ENCODE assay signal across 9 cellular contexts in the genomic region with DNA sequence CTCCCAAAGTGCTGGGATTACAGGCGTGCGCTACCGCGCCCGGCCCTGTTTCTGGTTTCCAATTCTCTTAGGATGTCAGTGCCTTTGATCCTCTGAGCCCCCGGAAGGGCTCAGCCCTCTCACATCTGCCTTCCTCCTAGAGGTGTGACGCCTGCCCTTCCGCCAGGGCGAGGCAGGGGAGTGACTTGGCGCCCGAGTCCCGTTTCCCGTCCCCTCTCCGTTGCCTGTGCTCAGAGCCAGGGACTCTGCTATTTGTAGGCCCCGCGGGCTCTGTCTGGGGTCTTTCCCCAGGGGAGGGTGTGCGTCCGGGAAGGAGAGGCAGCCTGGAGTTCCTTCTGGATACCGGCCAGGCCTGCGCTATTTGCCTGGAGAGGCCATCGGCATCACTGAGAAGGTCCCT.
A peak's percentile ranks its signal among the peaks of the same experiment; 100 is the strongest.
DNase-seq lines count a peak whose midpoint lies in the region; ATAC-seq and TF ChIP-seq lines count a peak whose summit lies in the region.
"Had no signal": no experiment of that assay in that cellular context is flagged by ENCODE, and none has a peak within 500 bp of the region (broad histone marks: within the 10 kb centered on the region; RNA-seq: fewer than 3 reads in every experiment).

No MANE protein-coding gene starts in this region.

- 0 out of 2 replicates have a peak, but pooled peaks cover 3% of the 10 kb centered on the region for H3K9me1 ChIP-seq in IMR-90 (ENCODE audit: insufficient read depth, low read length)

- 0 out of 2 replicates have a peak overlapping the region, but pooled peaks have one; percentile 58 for H4K91ac ChIP-seq in IMR-90 (ENCODE audit: insufficient read depth, low read depth, low read length)

- no peaks in the 10 kb centered on the region for H4K20me1 ChIP-seq in IMR-90 (ENCODE audit: insufficient read depth, low read length)

- no peak for ATAC-seq in IMR-90 (ENCODE audit: low read depth)
- peak; percentile 82 for ATAC-seq in left colon
- ATAC-seq: Panc1 had no signal

- no peak overlapping the region for H3K18ac ChIP-seq in IMR-90 (ENCODE audit: low read depth, low read length)

- no peak overlapping the region for H3K56ac ChIP-seq in IMR-90 (ENCODE audit: extremely low read depth, insufficient read depth, low read length)

- 0 out of 2 replicates have a peak overlapping the region, but pooled peaks have one; percentile 72 for H3K23ac ChIP-seq in IMR-90 (ENCODE audit: low read depth, low read length)

- H3K79me1 ChIP-seq in IMR-90 (ENCODE audit: low read depth in 1 of 2, low read length in 2 of 2): no peaks in the 10 kb centered on the region

- intact Hi-C loops in IMR-90 (cut with micrococcal nuclease): loop anchor here (5.0 kb wide), 1 partner anchor 107 kb away; a partner anchor contains a TSS
- intact Hi-C loops in left colon (cut with DNase I, micrococcal nuclease): no loop called here

- POLR2A ChIA-PET in AG04450 (lab: Yijun Ruan, JAX): interaction anchor here (0.6 kb wide), 2 partner anchors 109 to 159 kb away, joined by 3 to 4 read pairs; a partner anchor contains a TSS
- POLR2A ChIA-PET in IMR-90 (lab: Charles Lee; ENCODE audit: unreplicated experiment): interaction anchor here (0.7 kb wide), 1 partner anchor 397 kb away, joined by 3 read pairs; no protein-coding TSS in a partner anchor

- H3K4me1 ChIP-seq in IMR-90 (ENCODE audit: control insufficient read depth, insufficient read depth, low read length) (peaks cover 3% of the 10 kb centered on the region; the same call in 1 of the 2 replicates), subcutaneous abdominal adipose tissue (ENCODE audit: control insufficient read depth in 5 of 5, insufficient read depth in 5 of 5, low read length in 5 of 5) (peaks cover 6 to 21% (median 13%) of the 10 kb centered on the region in 5 donors)

- DNase-seq in AG04450 (ENCODE audit: low read depth, low spot score) (no peak), IMR-90 (no peak), left colon (peak; percentile 65 to 74), SKM-1 treated with dmso at 0.1 percent for 144 hours (lab: John Stamatoyannopoulos, UW; ENCODE audit: unreplicated experiment) (no peak), NCI-H2196 (lab: John Stamatoyannopoulos, UW; ENCODE audit: unreplicated experiment) (no peak), HPDE6-E6E7 (ENCODE audit: extremely low spot score) (no peak)
- DNase-seq in activated effector memory CD4-positive, alpha-beta T cell treated with anti-CD3 and anti-CD28 coated beads, Interleukin-2, amount 50 U/mL, for 16 hours: peak; percentile 84

- no peak overlapping the region for H2BK15ac ChIP-seq in IMR-90 (ENCODE audit: low read depth, low read length)

- TF ChIP-seq CTCF in AG04450 (IDR thresholded peaks at IDR 0.05; ENCODE audit: low read depth, low read length) (no peak), IMR-90 (conservative IDR thresholded peaks at IDR 0.05; ENCODE audit: low read depth, low read length) (no peak)

- no peak overlapping the region for H2BK5ac ChIP-seq in IMR-90 (ENCODE audit: low read depth, low read length, poor library complexity, severe bottlenecking)

- no peaks in the 10 kb centered on the region; the same call in 1 of the 2 replicates for H3K9me3 ChIP-seq in AG04450 (ENCODE audit: control insufficient read depth, insufficient read depth, low read length)
- peaks cover 3% of the 10 kb centered on the region; the same call in 1 of the 2 replicates for H3K9me3 ChIP-seq in IMR-90 (ENCODE audit: control insufficient read depth, insufficient read depth, low read length)
- H3K9me3 ChIP-seq in subcutaneous abdominal adipose tissue (ENCODE audit: control insufficient read depth in 5 of 5, low read length in 5 of 5): peaks cover 0 to 8% (median 6%) of the 10 kb centered on the region in 5 donors

- no peak overlapping the region for H2BK20ac ChIP-seq in IMR-90 (ENCODE audit: low read depth, low read length)

- H4K5ac ChIP-seq in IMR-90 (ENCODE audit: low read depth, low read length): no peak overlapping the region; the same call in 1 of the 2 replicates

- no TSS peak for BruUV-seq in IMR-90 (replicated peaks; lab: Mats Ljungman, UMichigan)

- H3K27me3 ChIP-seq in AG04450 (ENCODE audit: control insufficient read depth, insufficient read depth, low read length) (no peaks in the 10 kb centered on the region), IMR-90 (ENCODE audit: control insufficient read depth, insufficient read depth, low read length) (peaks cover 14% of the 10 kb centered on the region), subcutaneous abdominal adipose tissue (ENCODE audit: control insufficient read depth in 5 of 5, insufficient read depth in 4 of 5, low read length in 5 of 5) (no peaks in the 10 kb centered on the region)

- H3K4me3 ChIP-seq in AG04450 (ENCODE audit: low read depth, low read length) (0 out of 2 replicates have a peak overlapping the region, but pooled peaks have one; percentile 15), IMR-90 (ENCODE audit: insufficient read depth, low read depth, low read length) (no peak overlapping the region), subcutaneous abdominal adipose tissue (ENCODE audit: low read depth in 1 of 5, low read length in 5 of 5) (peak overlapping the region; percentile 47 to 71 (median 58))

- H2AK9ac ChIP-seq in IMR-90 (replicated peaks; ENCODE audit: low read depth, low read length, poor library complexity): peak overlapping the region; percentile 45

- dilution Hi-C loops in IMR-90 (cut with HindIII; ENCODE audit: low sequenced_read_pairs, unreplicated experiment): no loop called here

- peak overlapping the region; percentile 64 for H3K4ac ChIP-seq in IMR-90 (ENCODE audit: low read depth, low read length)

- H2BK120ac ChIP-seq in IMR-90 (ENCODE audit: low read depth, low read length): peak overlapping the region; percentile 67; the same call in 1 of the 2 replicates

- CTCF ChIA-PET in AG04450 (lab: Charles Lee) (interaction anchor here (1.3 kb wide), 1 partner anchor 30 kb away, joined by 5 read pairs; no protein-coding TSS in a partner anchor), IMR-90 (lab: Yijun Ruan, JAX) (no interaction called here)

- peak overlapping the region; percentile 90 for H2AFZ ChIP-seq in IMR-90 (replicated peaks; ENCODE audit: low read length, poor library complexity)

- H3K9ac ChIP-seq in IMR-90 (ENCODE audit: low read depth, low read length): no peak overlapping the region
- H3K9ac ChIP-seq in subcutaneous abdominal adipose tissue (ENCODE audit: low read length in 5 of 5): peak overlapping the region in 3 of 5 donors; percentile 45 to 75 (median 51)

- WGBS in IMR-90 (ENCODE audit: extremely low coverage in 2 of 2, insufficient read length in 1 of 2), 2 experiments: 37% methylated on average over 7 of the region's 21 CpGs; no CpG with 5 or more reads in 1 of the 2 experiments

- H4K8ac ChIP-seq in IMR-90 (ENCODE audit: low read depth in 2 of 2, low read length in 2 of 2): peak overlapping the region; percentile 50 to 52; a peak in 2 of 4 replicates

- no peak overlapping the region for H3K4me2 ChIP-seq in IMR-90 (ENCODE audit: low read depth, low read length)

- H3K27ac ChIP-seq in AG04450 (ENCODE audit: low read depth, low read length) (no peak overlapping the region), IMR-90 (ENCODE audit: insufficient read depth, low read length) (no peak overlapping the region), subcutaneous abdominal adipose tissue (ENCODE audit: low read depth, low read length) (peak overlapping the region; percentile 49)

- H2AK5ac ChIP-seq in IMR-90 (ENCODE audit: low read depth, low read length): no peak overlapping the region

- in situ Hi-C loops in IMR-90 (cut with MboI; ENCODE audit: low sequenced_read_pairs): no loop called here

- H3K14ac ChIP-seq in IMR-90 (replicated peaks; ENCODE audit: low read depth, low read length): peak overlapping the region; percentile 80; the same call in 1 of the 2 replicates

- no peak for TF ChIP-seq POLR2A in IMR-90 (IDR thresholded peaks at IDR 0.05; ENCODE audit: low read depth, low read length)

- TF ChIP-seq RAD21 in IMR-90 (IDR thresholded peaks at IDR 0.05; ENCODE audit: low read length): no peak

- H3K36me3 ChIP-seq in IMR-90 (ENCODE audit: control insufficient read depth, insufficient read depth, low read length) (no peaks in the 10 kb centered on the region), subcutaneous abdominal adipose tissue (ENCODE audit: control insufficient read depth in 5 of 5, insufficient read depth in 5 of 5, low read length in 5 of 5) (no peaks in the 10 kb centered on the region)

TF ChIP-seq in IMR-90, 13 proteins besides CTCF, POLR2A, EP300 and RAD21 (continues in another document):
- TF ChIP-seq SMC3 (IDR thresholded peaks at IDR 0.05; ENCODE audit: low read depth, low read length) (no peak), MAFK (IDR thresholded peaks at IDR 0.05; ENCODE audit: low read depth, low read length) (no peak), CHD1 (IDR thresholded peaks at IDR 0.05; ENCODE audit: low read depth, low read length) (no peak), RFX5 (IDR thresholded peaks at IDR 0.05; ENCODE audit: low read depth, low read length) (no peak), MAZ (IDR thresholded peaks at IDR 0.05; ENCODE audit: borderline replicate concordance, low read depth, low read length) (no peak), FOS (IDR thresholded peaks at IDR 0.05; ENCODE audit: low read depth, low read length) (no peak), NFE2L2 (IDR thresholded peaks at IDR 0.05; ENCODE audit: low read depth, low read length) (no peak), BHLHE40 (IDR thresholded peaks at IDR 0.05; ENCODE audit: low read depth, low read length) (no peak), MXI1 (IDR thresholded peaks at IDR 0.05; ENCODE audit: borderline replicate concordance, low read depth, low read length) (no peak), RCOR1 (IDR thresholded peaks at IDR 0.05; ENCODE audit: insufficient replicate concordance, low read length) (no peak), CEBPB (IDR thresholded peaks at IDR 0.05; ENCODE audit: low read depth, low read length) (no peak)
- TF ChIP-seq, protein P1, sequence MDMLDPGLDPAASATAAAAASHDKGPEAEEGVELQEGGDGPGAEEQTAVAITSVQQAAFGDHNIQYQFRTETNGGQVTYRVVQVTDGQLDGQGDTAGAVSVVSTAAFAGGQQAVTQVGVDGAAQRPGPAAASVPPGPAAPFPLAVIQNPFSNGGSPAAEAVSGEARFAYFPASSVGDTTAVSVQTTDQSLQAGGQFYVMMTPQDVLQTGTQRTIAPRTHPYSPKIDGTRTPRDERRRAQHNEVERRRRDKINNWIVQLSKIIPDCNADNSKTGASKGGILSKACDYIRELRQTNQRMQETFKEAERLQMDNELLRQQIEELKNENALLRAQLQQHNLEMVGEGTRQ (IDR thresholded peaks at IDR 0.05; ENCODE audit: low read depth, low read length): no peak

Comparison
In these comparisons a context has a peak if more than half of its experiments do, and no peak if none do; other contexts are left out.
1. DNase-seq: peak in activated effector memory CD4-positive, alpha-beta T cell treated with anti-CD3 and anti-CD28 coated beads, Interleukin-2, amount 50 U/mL, for 16 hours (single experiment) and left colon (2 of 2); none in AG04450 (single experiment), IMR-90 (single experiment), SKM-1 treated with dmso at 0.1 percent for 144 hours (single experiment), NCI-H2196 (single experiment) and HPDE6-E6E7 (single experiment).